In genomic region chr6:13671742-13672141, GRCh38 we compare ENCODE assay signal across 1 cellular context.
TF ChIP-seq lines count a peak whose summit lies in the region.

No MANE protein-coding gene starts in this region.

TF ChIP-seq in WTC11, 78 proteins besides CTCF, POLR2A, EP300 and RAD21 (continued from another document):
- TF ChIP-seq, protein P1, sequence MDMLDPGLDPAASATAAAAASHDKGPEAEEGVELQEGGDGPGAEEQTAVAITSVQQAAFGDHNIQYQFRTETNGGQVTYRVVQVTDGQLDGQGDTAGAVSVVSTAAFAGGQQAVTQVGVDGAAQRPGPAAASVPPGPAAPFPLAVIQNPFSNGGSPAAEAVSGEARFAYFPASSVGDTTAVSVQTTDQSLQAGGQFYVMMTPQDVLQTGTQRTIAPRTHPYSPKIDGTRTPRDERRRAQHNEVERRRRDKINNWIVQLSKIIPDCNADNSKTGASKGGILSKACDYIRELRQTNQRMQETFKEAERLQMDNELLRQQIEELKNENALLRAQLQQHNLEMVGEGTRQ (CRISPR knock-in tag; IDR thresholded peaks at IDR 0.05) = no peak
- TF ChIP-seq SOX15 (CRISPR knock-in tag; IDR thresholded peaks at IDR 0.05) (no peak), TEAD1 (CRISPR knock-in tag; IDR thresholded peaks at IDR 0.05) (no peak), ATF1 (CRISPR knock-in tag; IDR thresholded peaks at IDR 0.05) (no peak), ELF4 (CRISPR knock-in tag; IDR thresholded peaks at IDR 0.05; ENCODE audit: low read depth) (no peak), NFYB (CRISPR knock-in tag; conservative IDR thresholded peaks at IDR 0.05; ENCODE audit: low read depth) (no peak), EMX1 (CRISPR knock-in tag; IDR thresholded peaks at IDR 0.05) (no peak), ZNF281 (CRISPR knock-in tag; IDR thresholded peaks at IDR 0.05) (no peak), TCF7 (CRISPR knock-in tag; IDR thresholded peaks at IDR 0.05; ENCODE audit: low read depth) (no peak), JAZF1 (CRISPR knock-in tag; IDR thresholded peaks at IDR 0.05) (no peak)
- TF ChIP-seq, protein P2, sequence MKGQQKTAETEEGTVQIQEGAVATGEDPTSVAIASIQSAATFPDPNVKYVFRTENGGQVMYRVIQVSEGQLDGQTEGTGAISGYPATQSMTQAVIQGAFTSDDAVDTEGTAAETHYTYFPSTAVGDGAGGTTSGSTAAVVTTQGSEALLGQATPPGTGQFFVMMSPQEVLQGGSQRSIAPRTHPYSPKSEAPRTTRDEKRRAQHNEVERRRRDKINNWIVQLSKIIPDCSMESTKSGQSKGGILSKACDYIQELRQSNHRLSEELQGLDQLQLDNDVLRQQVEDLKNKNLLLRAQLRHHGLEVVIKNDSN (CRISPR knock-in tag; IDR thresholded peaks at IDR 0.05) = no peak
